23 cellular contexts compared by ENCODE assay signal in genomic region chr1:109889094-109889493, GRCh38. TPM values are rescaled to one million over a fixed set of nuclear protein-coding genes. Genes with fewer than 3 reads are reported as not detected.
"Had no signal": no experiment of that assay in that cellular context is flagged by ENCODE, and none has a peak within 500 bp of the region (broad histone marks: within the 10 kb centered on the region; RNA-seq: fewer than 3 reads in every experiment).

No MANE protein-coding gene starts in this region.

- H3K4me3 ChIP-seq: cardiac muscle cell, MG63 had no signal

- H3K27ac Mint-ChIP-seq: T-helper 17 cell had no signal

- H3K36me3 Mint-ChIP-seq: activated CD4-positive, alpha-beta memory T cell treated with anti-CD3 and anti-CD28 coated beads for 36 hours had no signal

- H3K27me3 ChIP-seq: brain microvascular endothelial cell, MG63 had no signal

- H3K9me3 ChIP-seq: MG63 had no signal

- H3K4me3 Mint-ChIP-seq: activated CD4-positive, alpha-beta memory T cell treated with anti-CD3 and anti-CD28 coated beads for 36 hours; T-helper 17 cell had no signal

- H3K36me3 ChIP-seq: brain microvascular endothelial cell, cardiac muscle cell, MG63 had no signal

- ATAC-seq: HepG2, T-helper 17 cell had no signal

- H3K27me3 Mint-ChIP-seq: activated CD4-positive, alpha-beta memory T cell treated with anti-CD3 and anti-CD28 coated beads for 36 hours had no signal

- H3K27ac ChIP-seq: brain microvascular endothelial cell, cardiac muscle cell, VCaP had no signal

- H3K9me3 Mint-ChIP-seq: activated CD4-positive, alpha-beta memory T cell treated with anti-CD3 and anti-CD28 coated beads for 36 hours had no signal

- DNase-seq: activated CD4-positive, alpha-beta memory T cell treated with anti-CD3 and anti-CD28 coated beads for 36 hours; activated CD4-positive, alpha-beta T cell treated with anti-CD3 and anti-CD28 coated beads for 4 hours; activated CD8-positive, alpha-beta memory T cell treated with anti-CD3 and anti-CD28 coated beads for 24 hours; activated gamma-delta T cell treated with Interleukin-2 at 50 U/mL for 16 hours; activated naive CD4-positive, alpha-beta T cell treated with anti-CD3 and anti-CD28 coated beads, Interleukin-2, amount 50 U/mL, for 16 hours; brain microvascular endothelial cell; cerebellar nuclear complex; MG63; MV-4-11; NCI-H1092 treated with DMSO at 0.1 percent for 48 hours; NCI-H1417 treated with DMSO at 0.1 percent for 48 hours; NCI-H1694; NCI-H2029 treated with DMSO at 0.1 percent for 48 hours; NCI-H345; NCI-H510A; NCI-H526 treated with DMSO at 0.1 percent for 48 hours; NCI-H82; SIG-M5; T-helper 17 cell had no signal

RNA-seq across cellular contexts. Expression of gene CSF1, which starts 21.6 kb away (rescaled TPM):
- total RNA-seq: OCI-LY7 had no signal
